ENCODE assay signal across 8 cellular contexts in genomic region chr3:16399473-16399872, GRCh38.
DNase-seq lines count a peak whose midpoint lies in the region; ATAC-seq and TF ChIP-seq lines count a peak whose summit lies in the region.

No MANE protein-coding gene starts in this region.

- peaks cover 37% of the 10 kb centered on the region for H3K4me1 Mint-ChIP-seq in chondrocyte (ENCODE audit: low read depth)
- H3K4me1 Mint-ChIP-seq in naive B cell = peaks cover 25 to 52% (median 26%) of the 10 kb centered on the region in 3 donors

- no peaks in the 10 kb centered on the region for H3K9me3 Mint-ChIP-seq in chondrocyte (ENCODE audit: low read depth)
- no peaks in the 10 kb centered on the region for H3K9me3 Mint-ChIP-seq in naive B cell

- H3K27ac Mint-ChIP-seq in chondrocyte (ENCODE audit: unreplicated experiment) (peak overlapping the region; percentile 83), naive B cell (peak overlapping the region in 5 of 6 donors; percentile 68 to 96 (median 85))

- H3K4me3 ChIP-seq in GM12865 (ENCODE audit: low read depth, low read length) = no peak overlapping the region

- peaks cover 12% of the 10 kb centered on the region for H3K36me3 Mint-ChIP-seq in chondrocyte (ENCODE audit: low read depth)
- H3K36me3 Mint-ChIP-seq in naive B cell = peaks cover 11 to 26% of the 10 kb centered on the region in 2 donors

- TF ChIP-seq CTCF in GM12865 (IDR thresholded peaks at IDR 0.05; ENCODE audit: insufficient read depth, low read depth, low read length, missing control alignments) (peak; percentile 4), chondrocyte (IDR thresholded peaks at IDR 0.05) (peak; percentile 71), GM10266 (IDR thresholded peaks at IDR 0.05; ENCODE audit: control insufficient read depth, insufficient read depth, low read depth, missing control alignments) (no peak)

- no peak overlapping the region for H3K4me3 Mint-ChIP-seq in chondrocyte (ENCODE audit: unreplicated experiment)
- H3K4me3 Mint-ChIP-seq in naive B cell = no peak overlapping the region

- DNase-seq in GM12865 (ENCODE audit: low read depth) = peak; percentile 57
- peak; percentile 52 for DNase-seq in NCI-H146 (lab: John Stamatoyannopoulos, UW)
- no peak for DNase-seq in chondrocyte (ENCODE audit: low spot score)
- DNase-seq in naive B cell = no peak
- no peak for DNase-seq in activated CD4-positive, alpha-beta T cell treated with anti-CD3 and anti-CD28 coated beads, Interleukin-2, amount 50 U/mL, for 48 hours
- DNase-seq in GM10266 (ENCODE audit: extremely low spot score) = no peak

- no peak for ATAC-seq in naive B cell (ENCODE audit: low read depth in 2 of 2)
- no peak for ATAC-seq in GM18519 (IDR thresholded peaks at IDR 0.05; ENCODE audit: low FRiP score, unreplicated experiment)
- no peak for ATAC-seq in HG03460 (IDR thresholded peaks at IDR 0.05; ENCODE audit: unreplicated experiment)

- H3K27me3 Mint-ChIP-seq in chondrocyte (ENCODE audit: low read depth) = no peaks in the 10 kb centered on the region
- H3K27me3 Mint-ChIP-seq in naive B cell = no peaks in the 10 kb centered on the region

Comparison
In these comparisons a context has a peak if more than half of its experiments do, and no peak if none do; other contexts are left out.
1. DNase-seq: peak in GM12865 (single experiment) and NCI-H146 (single experiment); none in chondrocyte (single experiment), naive B cell (single experiment), activated CD4-positive, alpha-beta T cell treated with anti-CD3 and anti-CD28 coated beads, Interleukin-2, amount 50 U/mL, for 48 hours (0 of 2) and GM10266 (single experiment).